ENCODE assay signal across 1 cellular context in the genomic region with DNA sequence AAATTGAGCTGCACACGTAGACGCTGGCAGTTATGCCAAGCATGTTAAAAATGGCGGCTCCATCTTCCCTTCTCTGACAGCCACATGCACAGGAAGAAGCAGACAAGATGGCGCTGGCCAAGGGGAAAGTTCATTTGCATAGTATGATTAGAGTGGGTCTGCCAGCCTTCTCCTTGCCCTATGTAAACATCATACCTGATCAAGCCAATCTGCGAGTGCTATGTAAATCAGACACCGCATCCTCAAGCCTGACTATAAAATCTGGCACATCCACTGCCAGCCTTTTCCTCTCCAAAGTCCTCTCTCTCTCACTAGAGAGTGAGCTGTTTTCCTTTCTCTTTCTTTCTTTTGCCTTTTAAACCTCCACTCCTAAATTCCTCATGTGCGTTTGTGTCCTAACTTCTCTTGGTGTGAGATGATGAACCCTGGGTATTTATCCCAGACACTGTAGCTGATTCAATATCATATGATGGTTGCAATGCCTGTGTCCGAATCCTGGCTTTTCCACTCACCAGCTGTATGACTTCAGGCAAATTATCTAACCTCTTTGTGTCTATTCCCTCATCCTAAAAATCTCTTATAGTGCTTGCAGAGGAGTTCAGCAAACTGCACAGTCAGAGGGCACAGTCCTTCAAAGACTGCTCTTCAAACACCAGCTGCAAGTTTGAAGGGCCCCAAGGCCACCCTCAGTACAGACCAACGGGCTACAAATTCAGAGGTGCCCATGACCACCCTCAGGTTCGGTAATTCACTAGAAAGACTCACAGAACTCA.
TF ChIP-seq lines count a peak whose summit lies in the region.

No MANE protein-coding gene starts in this region.

TF ChIP-seq in K562, 482 proteins besides CTCF, POLR2A, EP300 and RAD21:
- no peak for TF ChIP-seq ZNF764 (CRISPR knock-in tag; IDR thresholded peaks at IDR 0.05; ENCODE audit: low read depth)
- peak in 2 of 3 experiments; percentile 34 to 86 for TF ChIP-seq YY1 (IDR thresholded peaks at IDR 0.05; ENCODE audit: borderline replicate concordance in 1 of 3, control insufficient read depth in 1 of 3, extremely low read depth in 1 of 3, insufficient read depth in 3 of 3, insufficient read length in 1 of 3, insufficient replicate concordance in 2 of 3, low read depth in 1 of 3, low read length in 2 of 3)
